22 cellular contexts compared by ENCODE assay signal in genomic region chr6:56511591-56511990, GRCh38.
"Had no signal": no experiment of that assay in that cellular context is flagged by ENCODE, and none has a peak within 500 bp of the region (broad histone marks: within the 10 kb centered on the region; RNA-seq: fewer than 3 reads in every experiment).

No MANE protein-coding gene starts in this region.

- H3K27me3 Mint-ChIP-seq: activated CD4-positive, alpha-beta T cell treated with anti-CD3 and anti-CD28 coated beads for 36 hours; activated naive CD8-positive, alpha-beta T cell; naive thymus-derived CD4-positive, alpha-beta T cell; stimulated activated naive CD8-positive, alpha-beta T cell treated with anti-CD3 and anti-CD28 coated beads, Interleukin-15, Interleukin-2, amounts not matched to agents 100 ng/mL and 50 ng/mL, for 24 hours had no signal

- H3K4me1 Mint-ChIP-seq: activated CD4-positive, alpha-beta T cell treated with anti-CD3 and anti-CD28 coated beads for 36 hours had no signal

- H3K9ac ChIP-seq: parathyroid adenoma had no signal

- H3K27ac ChIP-seq: colonic mucosa, parathyroid adenoma, WERI-Rb-1 had no signal

- H3K4me3 Mint-ChIP-seq: activated CD4-positive, alpha-beta T cell treated with anti-CD3 and anti-CD28 coated beads for 36 hours; activated CD8-positive, alpha-beta T cell treated with anti-CD3 and anti-CD28 coated beads, Interleukin-2, amount 10 ng/mL, durations not matched to agents 7 days and 5 days; activated naive CD8-positive, alpha-beta T cell; activated T-cell treated with anti-CD3 and anti-CD28 coated beads, Interleukin-2, amount 50 U/mL, for 72 hours; naive thymus-derived CD4-positive, alpha-beta T cell; stimulated activated naive CD8-positive, alpha-beta T cell treated with anti-CD3 and anti-CD28 coated beads, Interleukin-15, Interleukin-2, amounts not matched to agents 100 ng/mL and 50 ng/mL, for 24 hours; T-helper 1 cell treated with Interleukin-12 subunit alpha and Interleukin-12 subunit beta and Interleukin-4 antibody, amounts not matched to agents 30 μg/mL and 1 μg/mL, for 36 hours had no signal

- H3K27me3 ChIP-seq: colonic mucosa, testis had no signal

- H3K27ac Mint-ChIP-seq: activated CD4-positive, alpha-beta T cell treated with anti-CD3 and anti-CD28 coated beads for 36 hours; activated CD8-positive, alpha-beta T cell treated with anti-CD3 and anti-CD28 coated beads, Interleukin-2, amount 10 ng/mL, durations not matched to agents 7 days and 5 days; activated naive CD8-positive, alpha-beta T cell; activated T-cell treated with anti-CD3 and anti-CD28 coated beads, Interleukin-2, amount 50 U/mL, for 72 hours; naive thymus-derived CD4-positive, alpha-beta T cell; stimulated activated naive CD8-positive, alpha-beta T cell treated with anti-CD3 and anti-CD28 coated beads, Interleukin-15, Interleukin-2, amounts not matched to agents 100 ng/mL and 50 ng/mL, for 24 hours; T-helper 1 cell treated with Interleukin-12 subunit alpha and Interleukin-12 subunit beta and Interleukin-4 antibody, amounts not matched to agents 30 μg/mL and 1 μg/mL, for 36 hours had no signal

- H3K36me3 Mint-ChIP-seq: activated naive CD8-positive, alpha-beta T cell had no signal

- H3K36me3 ChIP-seq: colonic mucosa had no signal

- H3K79me2 ChIP-seq: parathyroid adenoma had no signal

- H3K9me3 ChIP-seq: colonic mucosa, testis had no signal

- H2AFZ ChIP-seq: parathyroid adenoma had no signal

- H3K9me3 Mint-ChIP-seq: activated T-cell treated with anti-CD3 and anti-CD28 coated beads, Interleukin-2, amount 50 U/mL, for 72 hours; stimulated activated naive CD8-positive, alpha-beta T cell treated with anti-CD3 and anti-CD28 coated beads, Interleukin-15, Interleukin-2, amounts not matched to agents 100 ng/mL and 50 ng/mL, for 24 hours; T-helper 1 cell treated with Interleukin-12 subunit alpha and Interleukin-12 subunit beta and Interleukin-4 antibody, amounts not matched to agents 30 μg/mL and 1 μg/mL, for 36 hours had no signal

- FAIRE-seq: small intestine, urothelium cell line had no signal

- H3K4me1 ChIP-seq: colonic mucosa, parathyroid adenoma had no signal

- ATAC-seq: activated CD4-positive, alpha-beta T cell treated with anti-CD3 and anti-CD28 coated beads for 36 hours; activated CD8-positive, alpha-beta T cell treated with anti-CD3 and anti-CD28 coated beads, Interleukin-2, amount 10 ng/mL, durations not matched to agents 7 days and 5 days; activated T-cell treated with anti-CD3 and anti-CD28 coated beads, Interleukin-2, amount 50 U/mL, for 72 hours; esophagus mucosa; naive thymus-derived CD4-positive, alpha-beta T cell had no signal

- DNase-seq: activated CD4-positive, alpha-beta T cell treated with anti-CD3 and anti-CD28 coated beads for 36 hours; activated CD8-positive, alpha-beta memory T cell treated with anti-CD3 and anti-CD28 coated beads, Interleukin-2, amount 50 U/mL, for 4 hours; activated CD8-positive, alpha-beta T cell treated with anti-CD3 and anti-CD28 coated beads, Interleukin-2, amount 10 ng/mL, durations not matched to agents 7 days and 5 days; activated gamma-delta T cell treated with Interleukin-2 at 50 U/mL for 16 hours; activated T-cell treated with anti-CD3 and anti-CD28 coated beads, Interleukin-2, amount 50 U/mL, for 72 hours; amniotic stem cell; caudate nucleus; mammary epithelial cell; naive thymus-derived CD4-positive, alpha-beta T cell; retina; stimulated activated CD4-positive, alpha-beta T cell treated with anti-CD3 and anti-CD28 coated beads, Interleukin-4, amount 100 ng/mL, for 4 hours; stimulated activated CD8-positive, alpha-beta memory T cell treated with anti-CD3 and anti-CD28 coated beads, Interleukin-4, amount 100 ng/mL, for 48 hours; testis; WERI-Rb-1 had no signal

- H3K4me3 ChIP-seq: colonic mucosa, testis had no signal
